In genomic region chr3:88149516-88150362, GRCh38 we compare ENCODE assay signal across 1 cellular context.
A peak's percentile ranks its signal among the peaks of the same experiment; 100 is the strongest.
TF ChIP-seq lines count a peak whose summit lies in the region.

TSS of gene C3orf38 (plus strand) at chr3:88149959. CDS start at chr3:88150053, 94 bp downstream.

TF ChIP-seq in HEK293, 187 proteins besides CTCF, POLR2A, EP300 and RAD21 (continued from another document and continues in another):
- TF ChIP-seq ZNF146 (tag by site-specific recombination; IDR thresholded peaks at IDR 0.05) (no peak), ZNF560 (tag by site-specific recombination; IDR thresholded peaks at IDR 0.05; ENCODE audit: borderline replicate concordance) (no peak), PATZ1 (tag by site-specific recombination; IDR thresholded peaks at IDR 0.05) (peak; percentile 86), ZBTB48 (tag by site-specific recombination; IDR thresholded peaks at IDR 0.05) (peak; percentile 47; the same call in 1 of the 2 replicates), ZNF501 (tag by site-specific recombination; IDR thresholded peaks at IDR 0.05) (peak; percentile 80), ZNF184 (tag by site-specific recombination; IDR thresholded peaks at IDR 0.05) (no peak), ZBTB11 (tag by site-specific recombination; conservative IDR thresholded peaks at IDR 0.05; ENCODE audit: low read depth) (peak; percentile 99), ZNF837 (tag by site-specific recombination; IDR thresholded peaks at IDR 0.05) (no peak), ZNF221 (tag by site-specific recombination; IDR thresholded peaks at IDR 0.05; ENCODE audit: borderline replicate concordance) (no peak), SP2 (tag by site-specific recombination; IDR thresholded peaks at IDR 0.05) (peak; percentile 74), ZNF555 (tag by site-specific recombination; conservative IDR thresholded peaks at IDR 0.05) (no peak), ZNF10 (tag by site-specific recombination; IDR thresholded peaks at IDR 0.05) (no peak; the same call in 1 of the 2 replicates), ZNF692 (tag by site-specific recombination; IDR thresholded peaks at IDR 0.05) (peak; percentile 75; the same call in 1 of the 2 replicates), ZNF292 (tag by site-specific recombination; IDR thresholded peaks at IDR 0.05; ENCODE audit: borderline replicate concordance, low read depth) (no peak), TRIM28 (IDR thresholded peaks at IDR 0.05; ENCODE audit: borderline replicate concordance, low read length) (peak; percentile 85), ZNF580 (tag by site-specific recombination; IDR thresholded peaks at IDR 0.05) (peak; percentile 86), ZSCAN16 (tag by site-specific recombination; IDR thresholded peaks at IDR 0.05) (no peak), ZNF404 (tag by site-specific recombination; IDR thresholded peaks at IDR 0.05) (no peak), ZNF2 (tag by site-specific recombination; IDR thresholded peaks at IDR 0.05) (peak; percentile 64; the same call in 1 of the 2 replicates), ZNF843 (tag by site-specific recombination; IDR thresholded peaks at IDR 0.05) (no peak), ZBTB17 (tag by site-specific recombination; IDR thresholded peaks at IDR 0.05) (peak; percentile 86), ZEB2 (tag by site-specific recombination; IDR thresholded peaks at IDR 0.05) (peak; percentile 80), ZNF24 (tag by site-specific recombination; IDR thresholded peaks at IDR 0.05) (peak; percentile 69; the same call in 1 of the 2 replicates), ZNF423 (tag by site-specific recombination; IDR thresholded peaks at IDR 0.05) (no peak), SETDB1 (IDR thresholded peaks at IDR 0.05; ENCODE audit: insufficient read length, low read length) (no peak), ZNF513 (tag by site-specific recombination; IDR thresholded peaks at IDR 0.05) (no peak), ZNF529 (tag by site-specific recombination; IDR thresholded peaks at IDR 0.05; ENCODE audit: insufficient replicate concordance) (no peak), ZNF623 (tag by site-specific recombination; IDR thresholded peaks at IDR 0.05) (no peak), GFI1B (tag by site-specific recombination; IDR thresholded peaks at IDR 0.05) (no peak), ZNF169 (tag by site-specific recombination; IDR thresholded peaks at IDR 0.05) (no peak), ZBTB7A (tag by site-specific recombination; IDR thresholded peaks at IDR 0.05; ENCODE audit: low read depth) (no peak), HOXC10 (CRISPR knock-in tag; IDR thresholded peaks at IDR 0.05) (no peak), PRDM4 (tag by site-specific recombination; IDR thresholded peaks at IDR 0.05) (no peak), TCF7L2 (IDR thresholded peaks at IDR 0.05; ENCODE audit: borderline replicate concordance, low read depth, low read length) (no peak; the same call in 1 of the 2 replicates), ZNF174 (tag by site-specific recombination; IDR thresholded peaks at IDR 0.05) (no peak), ZNF366 (tag by site-specific recombination; conservative IDR thresholded peaks at IDR 0.05) (peak; percentile 40; the same call in 1 of the 2 replicates), ZNF549 (tag by site-specific recombination; IDR thresholded peaks at IDR 0.05) (no peak), ZSCAN23 (tag by site-specific recombination; IDR thresholded peaks at IDR 0.05) (no peak), ZNF658 (tag by site-specific recombination; IDR thresholded peaks at IDR 0.05) (no peak), WT1 (tag by site-specific recombination; IDR thresholded peaks at IDR 0.05) (0 out of 2 replicates have a peak, but pooled peaks have one; percentile 9), ZNF433 (tag by site-specific recombination; IDR thresholded peaks at IDR 0.05; ENCODE audit: low read depth) (no peak), REPIN1 (tag by site-specific recombination; IDR thresholded peaks at IDR 0.05; ENCODE audit: low read depth) (no peak), ZNF704 (tag by site-specific recombination; IDR thresholded peaks at IDR 0.05) (no peak), ZBTB26 (tag by site-specific recombination; optimal IDR thresholded peaks at IDR 0.05) (peak; percentile 64), ZNF239 (tag by site-specific recombination; IDR thresholded peaks at IDR 0.05) (no peak), BCL11B (tag by site-specific recombination; IDR thresholded peaks at IDR 0.05; ENCODE audit: low read depth) (no peak), ZNF202 (tag by site-specific recombination; IDR thresholded peaks at IDR 0.05; ENCODE audit: borderline replicate concordance) (no peak), ZNF211 (tag by site-specific recombination; IDR thresholded peaks at IDR 0.05; ENCODE audit: low read depth) (no peak), ZNF514 (tag by site-specific recombination; IDR thresholded peaks at IDR 0.05) (no peak), ZNF16 (tag by site-specific recombination; IDR thresholded peaks at IDR 0.05; ENCODE audit: low read depth) (no peak), ZNF558 (tag by site-specific recombination; IDR thresholded peaks at IDR 0.05) (0 out of 2 replicates have a peak, but pooled peaks have one; percentile 12), ZNF521 (tag by site-specific recombination; IDR thresholded peaks at IDR 0.05) (no peak), ZNF354C (tag by site-specific recombination; IDR thresholded peaks at IDR 0.05; ENCODE audit: borderline replicate concordance, low read depth) (no peak)
- TF ChIP-seq, protein P1, sequence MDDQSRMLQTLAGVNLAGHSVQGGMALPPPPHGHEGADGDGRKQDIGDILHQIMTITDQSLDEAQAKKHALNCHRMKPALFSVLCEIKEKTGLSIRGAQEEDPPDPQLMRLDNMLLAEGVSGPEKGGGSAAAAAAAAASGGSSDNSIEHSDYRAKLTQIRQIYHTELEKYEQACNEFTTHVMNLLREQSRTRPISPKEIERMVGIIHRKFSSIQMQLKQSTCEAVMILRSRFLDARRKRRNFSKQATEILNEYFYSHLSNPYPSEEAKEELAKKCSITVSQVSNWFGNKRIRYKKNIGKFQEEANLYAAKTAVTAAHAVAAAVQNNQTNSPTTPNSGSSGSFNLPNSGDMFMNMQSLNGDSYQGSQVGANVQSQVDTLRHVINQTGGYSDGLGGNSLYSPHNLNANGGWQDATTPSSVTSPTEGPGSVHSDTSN (CRISPR knock-in tag; IDR thresholded peaks at IDR 0.05): no peak
- TF ChIP-seq, protein P2, sequence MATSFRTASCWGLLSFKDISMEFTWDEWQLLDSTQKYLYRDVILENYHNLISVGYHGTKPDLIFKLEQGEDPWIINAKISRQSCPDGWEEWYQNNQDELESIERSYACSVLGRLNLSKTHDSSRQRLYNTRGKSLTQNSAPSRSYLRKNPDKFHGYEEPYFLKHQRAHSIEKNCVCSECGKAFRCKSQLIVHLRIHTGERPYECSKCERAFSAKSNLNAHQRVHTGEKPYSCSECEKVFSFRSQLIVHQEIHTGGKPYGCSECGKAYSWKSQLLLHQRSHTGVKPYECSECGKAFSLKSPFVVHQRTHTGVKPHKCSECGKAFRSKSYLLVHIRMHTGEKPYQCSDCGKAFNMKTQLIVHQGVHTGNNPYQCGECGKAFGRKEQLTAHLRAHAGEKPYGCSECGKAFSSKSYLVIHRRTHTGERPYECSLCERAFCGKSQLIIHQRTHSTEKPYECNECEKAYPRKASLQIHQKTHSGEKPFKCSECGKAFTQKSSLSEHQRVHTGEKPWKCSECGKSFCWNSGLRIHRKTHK (tag by site-specific recombination; IDR thresholded peaks at IDR 0.05): no peak
